1 cellular context compared by ENCODE assay signal in genomic region chr2:112140413-112140802, GRCh38.
TF ChIP-seq lines count a peak whose summit lies in the region.

No MANE protein-coding gene starts in this region.

TF ChIP-seq in HepG2, 621 proteins besides CTCF, POLR2A, EP300 and RAD21:
- TF ChIP-seq ZBTB34 (CRISPR knock-in tag; IDR thresholded peaks at IDR 0.05) (no peak), ZNF263 (CRISPR knock-in tag; IDR thresholded peaks at IDR 0.05) (0 out of 2 replicates have a peak, but pooled peaks have one; percentile 16)
